In genomic region chr16:2019919-2020831, GRCh38 we compare ENCODE assay signal across 9 cellular contexts. TPM values are rescaled to one million over a fixed set of nuclear protein-coding genes. Genes with fewer than 3 reads are reported as not detected.
A peak's percentile ranks its signal among the peaks of the same experiment; 100 is the strongest.
DNase-seq lines count a peak whose midpoint lies in the region; ATAC-seq, FAIRE-seq and TF ChIP-seq lines count a peak whose summit lies in the region.
"Had no signal": no experiment of that assay in that cellular context is flagged by ENCODE, and none has a peak within 500 bp of the region (broad histone marks: within the 10 kb centered on the region; RNA-seq: fewer than 3 reads in every experiment).

No MANE protein-coding gene starts in this region.

- H3K4me3 ChIP-seq in HUES48 (ENCODE audit: low read depth, low read length), result peak overlapping the region; percentile 51
- H3K4me3 ChIP-seq in GM12878, result no peak overlapping the region

- H3K27me3 ChIP-seq in HUES48 (ENCODE audit: control insufficient read depth, insufficient read depth, low read length) (peaks cover 41% of the 10 kb centered on the region), GM12878 (replicated peaks in 1 of 2; ENCODE audit: control insufficient read depth in 2 of 2, insufficient read depth in 2 of 2, low read length in 1 of 2) (peaks cover 3 to 8% of the 10 kb centered on the region in 2 experiments; a peak in 3 of 4 replicates)
- H3K27me3 ChIP-seq: right lobe of liver had no signal

- POLR2A ChIA-PET in GM12878 (lab: Charles Lee), result no interaction called here

- intact Hi-C loops in GM12878 (cut with micrococcal nuclease; ENCODE audit: unreplicated experiment), result no loop called here

- BruUV-seq in GM12878 (replicated peaks; lab: Mats Ljungman, UMichigan), result no TSS peak

- no peak overlapping the region for H2AFZ ChIP-seq in GM12878 (ENCODE audit: control insufficient read depth, low read depth, low read length)

- H3K9ac ChIP-seq in HUES48 (ENCODE audit: low read depth, low read length), result no peak overlapping the region; the same call in 1 of the 2 replicates
- H3K9ac ChIP-seq in GM12878 (ENCODE audit: control insufficient read depth, insufficient read depth, low read length), result no peak overlapping the region

- peaks cover 19% of the 10 kb centered on the region for H3K4me1 Mint-ChIP-seq in nephron

- in situ Hi-C loops in GM12878 (cut with MboI), result loop anchor here (5.0 to 10.0 kb wide), 2 partner anchors 122 to 475 kb away; no protein-coding TSS in a partner anchor

- H3K4me2 ChIP-seq in GM12878 (ENCODE audit: control insufficient read depth, insufficient read depth), result peak overlapping the region; percentile 3; the same call in 1 of the 2 replicates

- H3K36me3 Mint-ChIP-seq in nephron (ENCODE audit: low read depth), result no peaks in the 10 kb centered on the region

- no peak overlapping the region for H3K27ac ChIP-seq in HUES48 (ENCODE audit: low read depth, low read length)
- H3K27ac ChIP-seq in GM12878 (ENCODE audit: control insufficient read depth, insufficient read depth), result no peak overlapping the region
- H3K27ac ChIP-seq: right lobe of liver had no signal

- no peaks in the 10 kb centered on the region for H3K9me3 Mint-ChIP-seq in nephron

- H3K36me3 ChIP-seq in HUES48 (ENCODE audit: control insufficient read depth, insufficient read depth, low read length) (no peaks in the 10 kb centered on the region), GM12878 (ENCODE audit: control insufficient read depth in 2 of 2, insufficient read depth in 2 of 2, low read length in 1 of 2) (no peaks in the 10 kb centered on the region)
- H3K36me3 ChIP-seq: right lobe of liver had no signal

- DNase-seq in COLO668 (lab: John Stamatoyannopoulos, UW; ENCODE audit: unreplicated experiment) (peak; percentile 46), GM12878 (ENCODE audit: low read depth, low spot score) (no peak), mucosa of gallbladder (ENCODE audit: low spot score) (no peak), superior temporal gyrus (ENCODE audit: extremely low spot score) (no peak), T-helper 1 cell (no peak)

- no peak for TF ChIP-seq CTCF in GM12878 (IDR thresholded peaks at IDR 0.05 in 2 of 3, conservative IDR thresholded peaks at IDR 0.05 in 1 of 3; ENCODE audit: control insufficient read depth in 2 of 3, extremely low read depth in 1 of 3, insufficient read depth in 1 of 3, low read depth in 3 of 3, low read length in 3 of 3)
- TF ChIP-seq CTCF in nephron (IDR thresholded peaks at IDR 0.05; ENCODE audit: unreplicated experiment in 3 of 3), result no peak

- TF ChIP-seq EP300 in GM12878 (IDR thresholded peaks at IDR 0.05; ENCODE audit: borderline replicate concordance in 1 of 2, control insufficient read depth in 1 of 2, low read depth in 2 of 2, low read length in 2 of 2), result no peak

- H3K27ac Mint-ChIP-seq in nephron, result peak overlapping the region in 2 of 3 experiments; percentile 49

- RAD21 ChIA-PET in GM12878 (lab: Charles Lee; ENCODE audit: unreplicated experiment), result interaction anchor here (2.3 kb wide), 1 partner anchor 120 kb away, joined by 7 read pairs; no protein-coding TSS in a partner anchor

- H3K79me2 ChIP-seq in GM12878 (ENCODE audit: control insufficient read depth, insufficient read depth, low read length), result no peaks in the 10 kb centered on the region

- TF ChIP-seq RAD21 in GM12878 (IDR thresholded peaks at IDR 0.05; ENCODE audit: insufficient read depth, low read depth, low read length), result no peak

- H4K20me1 ChIP-seq in GM12878 (ENCODE audit: control insufficient read depth, insufficient read depth), result no peaks in the 10 kb centered on the region

- CTCF ChIA-PET in GM12878 (lab: Yijun Ruan, JAX), result interaction anchor here (1.0 to 2.8 kb wide), 2 partner anchors 17 to 120 kb away, joined by 3 to 16 read pairs; no protein-coding TSS in a partner anchor

- no peak for FAIRE-seq in GM12878 (lab: Jason Lieb, UNC)

- H3K4me1 ChIP-seq in HUES48 (ENCODE audit: control insufficient read depth, insufficient read depth, low read length) (no peaks in the 10 kb centered on the region), GM12878 (ENCODE audit: control insufficient read depth, insufficient read depth, low read length) (peaks cover 7% of the 10 kb centered on the region)

- no peak for TF ChIP-seq POLR2A in GM12878 (IDR thresholded peaks at IDR 0.05; ENCODE audit: low read depth, low read length)

- SMC1A ChIA-PET in GM12878 (lab: Charles Lee; ENCODE audit: uncharacterized antibody, unreplicated experiment), result interaction anchor here (0.9 kb wide), 1 partner anchor 121 kb away, joined by 3 read pairs; no protein-coding TSS in a partner anchor

- no peaks in the 10 kb centered on the region for H3K9me3 ChIP-seq in HUES48 (ENCODE audit: control insufficient read depth, insufficient read depth, low read length)
- no peaks in the 10 kb centered on the region for H3K9me3 ChIP-seq in GM12878 (replicated peaks; ENCODE audit: control insufficient read depth, insufficient read depth, low read length)
- H3K9me3 ChIP-seq: right lobe of liver had no signal

- 5% methylated on average over 75 of the region's 96 CpGs for whole genome bisulfite sequencing in GM12878 (ENCODE audit: insufficient coverage, insufficient replicate concordance, low lambda C conversion rate, missing lambda C conversion rate)

- ATAC-seq in GM12878 (no peak), HG03045 (IDR thresholded peaks at IDR 0.05; ENCODE audit: unreplicated experiment) (no peak)
- ATAC-seq: right lobe of liver had no signal

- peak overlapping the region; percentile 79 to 84 (median 80) for H3K4me3 Mint-ChIP-seq in nephron

- H3K27me3 Mint-ChIP-seq in nephron (ENCODE audit: low read depth), result peaks cover 30% of the 10 kb centered on the region

RNA-seq across cellular contexts. Expression of gene NPW, which starts 0.6 kb away (rescaled TPM):
- total RNA-seq in GM12878 (2013; cell fraction: nucleolus; rRNA removed), result not detected in 2 replicates
- total RNA-seq in GM12878 (2014; rRNA removed) (0.23 and 0.33 TPM in 2 replicates), GM12878 (2014; rRNA removed; fragmentation: Illumina TruSeq; extraction: Trizol) (0.67 TPM in 1 of 2 replicates, not detected in the other), GM12878 (2021) (0.85 and 1.3 TPM in 2 replicates), mucosa of gallbladder (1.6 TPM)
- not detected for polyA plus RNA-seq in GM12878 (2011; ENCODE audit: low read depth)
- polyA plus RNA-seq in GM12878 (2011; rRNA removed) (not detected in 2 replicates), GM12878 (2014; fragmentation: Illumina TruSeq; extraction: Trizol) (not detected in 2 replicates), GM12878 (2014; fragmentation: Nextera tagmentation; extraction: Ambion mirVana) (not detected), GM12878 (2014; rRNA removed) (0.24 TPM in 1 of 2 replicates, not detected in the other), GM12878 (2016; fragmentation: Nextera tagmentation; extraction: Ambion mirVana) (1 to 10 TPM; 1.4 to 2.5 TPM)
- polyA plus RNA-seq in GM12878 (2011; cell fraction: cytosol; rRNA removed), result 0.10 TPM in 1 of 2 replicates, not detected in the other
- polyA plus RNA-seq in GM12878 (2011; cell fraction: nucleus; rRNA removed), result 0.21 and 0.67 TPM in 2 replicates
- polyA plus RNA-seq in GM12878 (2012), result 0.16 and 0.22 TPM in 2 replicates
- not detected in 2 replicates for polyA minus RNA-seq in GM12878 (2011; rRNA and poly(A)+ RNA removed)
- polyA minus RNA-seq in GM12878 (2011; cell fraction: cytosol; rRNA and poly(A)+ RNA removed), result not detected in 2 replicates
- polyA minus RNA-seq in GM12878 (2011; cell fraction: nucleus; rRNA and poly(A)+ RNA removed), result not detected in 2 replicates

RNA-seq across cellular contexts. Expression of gene NHERF2, which starts 6.5 kb away (rescaled TPM):
- 0.71 TPM in 1 of 2 replicates, not detected in the other for total RNA-seq in GM12878 (2013; cell fraction: nucleolus; rRNA removed)
- total RNA-seq in GM12878 (2014; rRNA removed) (0.06 TPM in 1 of 2 replicates, not detected in the other), GM12878 (2014; rRNA removed; fragmentation: Illumina TruSeq; extraction: Trizol) (not detected in 2 replicates), GM12878 (2021) (0.31 and 0.51 TPM in 2 replicates), mucosa of gallbladder (121 TPM)
- polyA plus RNA-seq in GM12878 (2011; ENCODE audit: low read depth), result not detected
- polyA plus RNA-seq in GM12878 (2011; rRNA removed) (0.05 TPM in 1 of 2 replicates, not detected in the other), GM12878 (2014; fragmentation: Illumina TruSeq; extraction: Trizol) (0.06 TPM in 1 of 2 replicates, not detected in the other), GM12878 (2014; fragmentation: Nextera tagmentation; extraction: Ambion mirVana) (not detected), GM12878 (2014; rRNA removed) (not detected in 2 replicates), GM12878 (2016; fragmentation: Nextera tagmentation; extraction: Ambion mirVana) (under 1 TPM; 0.10 to 0.19 TPM)
- polyA plus RNA-seq in GM12878 (2011; cell fraction: cytosol; rRNA removed), result 0.04 and 0.15 TPM in 2 replicates
- 0.78 and 0.98 TPM in 2 replicates for polyA plus RNA-seq in GM12878 (2011; cell fraction: nucleus; rRNA removed)
- polyA plus RNA-seq in GM12878 (2012), result 0.15 and 0.42 TPM in 2 replicates
- not detected in 2 replicates for polyA minus RNA-seq in GM12878 (2011; rRNA and poly(A)+ RNA removed)
- polyA minus RNA-seq in GM12878 (2011; cell fraction: cytosol; rRNA and poly(A)+ RNA removed), result 0.62 TPM in 1 of 2 replicates, not detected in the other
- polyA minus RNA-seq in GM12878 (2011; cell fraction: nucleus; rRNA and poly(A)+ RNA removed), result not detected in 2 replicates

RNA-seq across cellular contexts. Expression of gene ZNF598, which starts 10.6 kb away (rescaled TPM):
- 23.8 and 28.6 TPM in 2 replicates for total RNA-seq in GM12878 (2013; cell fraction: nucleolus; rRNA removed)
- total RNA-seq in GM12878 (2014; rRNA removed) (14.7 and 20.6 TPM in 2 replicates), GM12878 (2014; rRNA removed; fragmentation: Illumina TruSeq; extraction: Trizol) (11.0 and 14.4 TPM in 2 replicates), GM12878 (2021) (71.3 and 74.0 TPM in 2 replicates), mucosa of gallbladder (42.1 TPM)
- polyA plus RNA-seq in GM12878 (2011; ENCODE audit: low read depth), result 5.9 TPM
- polyA plus RNA-seq in GM12878 (2011; rRNA removed) (4.7 and 12.7 TPM in 2 replicates), GM12878 (2014; fragmentation: Illumina TruSeq; extraction: Trizol) (5.8 and 14.4 TPM in 2 replicates), GM12878 (2014; fragmentation: Nextera tagmentation; extraction: Ambion mirVana) (under 1 TPM; 0.08 to 0.84 TPM), GM12878 (2014; rRNA removed) (53.8 and 70.0 TPM in 2 replicates), GM12878 (2016; fragmentation: Nextera tagmentation; extraction: Ambion mirVana) (10 to 100 TPM in 1 of 2 experiments, 1 to 10 TPM in 1; 8.0 to 19.4 TPM)
- polyA plus RNA-seq in GM12878 (2011; cell fraction: cytosol; rRNA removed), result 26.7 and 35.4 TPM in 2 replicates
- 102 and 139 TPM in 2 replicates for polyA plus RNA-seq in GM12878 (2011; cell fraction: nucleus; rRNA removed)
- polyA plus RNA-seq in GM12878 (2012), result 21.2 and 28.2 TPM in 2 replicates
- 8.7 and 17.7 TPM in 2 replicates for polyA minus RNA-seq in GM12878 (2011; rRNA and poly(A)+ RNA removed)
- polyA minus RNA-seq in GM12878 (2011; cell fraction: cytosol; rRNA and poly(A)+ RNA removed), result 19.8 and 21.5 TPM in 2 replicates
- 12.5 and 23.1 TPM in 2 replicates for polyA minus RNA-seq in GM12878 (2011; cell fraction: nucleus; rRNA and poly(A)+ RNA removed)

RNA-seq across cellular contexts. Expression of gene NTHL1, which starts 27.5 kb away (rescaled TPM):
- 21.3 and 22.2 TPM in 2 replicates for total RNA-seq in GM12878 (2013; cell fraction: nucleolus; rRNA removed)
- total RNA-seq in GM12878 (2014; rRNA removed) (50.1 and 54.7 TPM in 2 replicates), GM12878 (2014; rRNA removed; fragmentation: Illumina TruSeq; extraction: Trizol) (16.4 and 17.2 TPM in 2 replicates), GM12878 (2021) (41.3 and 48.4 TPM in 2 replicates), mucosa of gallbladder (33.9 TPM)
- polyA plus RNA-seq in GM12878 (2011; ENCODE audit: low read depth), result 4.0 TPM
- polyA plus RNA-seq in GM12878 (2011; rRNA removed) (11.8 and 32.9 TPM in 2 replicates), GM12878 (2014; fragmentation: Illumina TruSeq; extraction: Trizol) (0.19 and 8.1 TPM in 2 replicates), GM12878 (2014; fragmentation: Nextera tagmentation; extraction: Ambion mirVana) (1 to 10 TPM in 1 of 2 experiments, under 1 TPM in 1; 0.85 to 9.2 TPM), GM12878 (2014; rRNA removed) (46.9 and 49.0 TPM in 2 replicates), GM12878 (2016; fragmentation: Nextera tagmentation; extraction: Ambion mirVana) (10 to 100 TPM; 45.1 to 53.8 TPM)
- polyA plus RNA-seq in GM12878 (2011; cell fraction: cytosol; rRNA removed), result 71.1 and 110 TPM in 2 replicates
- 47.6 and 73.7 TPM in 2 replicates for polyA plus RNA-seq in GM12878 (2011; cell fraction: nucleus; rRNA removed)
- 14.5 and 15.4 TPM in 2 replicates for polyA plus RNA-seq in GM12878 (2012)
- polyA minus RNA-seq in GM12878 (2011; rRNA and poly(A)+ RNA removed), result 18.0 and 54.3 TPM in 2 replicates
- polyA minus RNA-seq in GM12878 (2011; cell fraction: cytosol; rRNA and poly(A)+ RNA removed), result 13.1 and 15.4 TPM in 2 replicates
- 10.2 and 15.9 TPM in 2 replicates for polyA minus RNA-seq in GM12878 (2011; cell fraction: nucleus; rRNA and poly(A)+ RNA removed)

RNA-seq across cellular contexts. Expression of gene TSC2, which starts 27.6 kb away (rescaled TPM):
- total RNA-seq in GM12878 (2013; cell fraction: nucleolus; rRNA removed), result 135 and 159 TPM in 2 replicates
- total RNA-seq in GM12878 (2014; rRNA removed) (15.9 and 20.4 TPM in 2 replicates), GM12878 (2014; rRNA removed; fragmentation: Illumina TruSeq; extraction: Trizol) (9.7 and 10.9 TPM in 2 replicates), GM12878 (2021) (61.5 and 77.0 TPM in 2 replicates), mucosa of gallbladder (185 TPM)
- polyA plus RNA-seq in GM12878 (2011; ENCODE audit: low read depth), result 17.5 TPM
- polyA plus RNA-seq in GM12878 (2011; rRNA removed) (10.1 and 18.0 TPM in 2 replicates), GM12878 (2014; fragmentation: Illumina TruSeq; extraction: Trizol) (4.9 and 22.7 TPM in 2 replicates), GM12878 (2014; fragmentation: Nextera tagmentation; extraction: Ambion mirVana) (1 to 10 TPM; 1.6 to 3.9 TPM), GM12878 (2014; rRNA removed) (31.3 and 48.1 TPM in 2 replicates), GM12878 (2016; fragmentation: Nextera tagmentation; extraction: Ambion mirVana) (10 to 100 TPM; 36.1 to 43.6 TPM)
- 18.5 and 24.1 TPM in 2 replicates for polyA plus RNA-seq in GM12878 (2011; cell fraction: cytosol; rRNA removed)
- 284 and 324 TPM in 2 replicates for polyA plus RNA-seq in GM12878 (2011; cell fraction: nucleus; rRNA removed)
- polyA plus RNA-seq in GM12878 (2012), result 46.1 and 49.1 TPM in 2 replicates
- 43.0 and 55.4 TPM in 2 replicates for polyA minus RNA-seq in GM12878 (2011; rRNA and poly(A)+ RNA removed)
- polyA minus RNA-seq in GM12878 (2011; cell fraction: cytosol; rRNA and poly(A)+ RNA removed), result 32.2 and 38.4 TPM in 2 replicates
- polyA minus RNA-seq in GM12878 (2011; cell fraction: nucleus; rRNA and poly(A)+ RNA removed), result 47.4 and 83.8 TPM in 2 replicates

Comparison
In these comparisons a context has a peak if more than half of its experiments do, and no peak if none do; other contexts are left out.
1. RNA of gene NHERF2, which starts 6.5 kb away (total RNA-seq): 121 TPM in mucosa of gallbladder (single experiment); 0.06 to 0.71 TPM in GM12878; every median in the first group is over 10 times any median in the second.